ENCODE assay signal across 20 cellular contexts in the genomic region with DNA sequence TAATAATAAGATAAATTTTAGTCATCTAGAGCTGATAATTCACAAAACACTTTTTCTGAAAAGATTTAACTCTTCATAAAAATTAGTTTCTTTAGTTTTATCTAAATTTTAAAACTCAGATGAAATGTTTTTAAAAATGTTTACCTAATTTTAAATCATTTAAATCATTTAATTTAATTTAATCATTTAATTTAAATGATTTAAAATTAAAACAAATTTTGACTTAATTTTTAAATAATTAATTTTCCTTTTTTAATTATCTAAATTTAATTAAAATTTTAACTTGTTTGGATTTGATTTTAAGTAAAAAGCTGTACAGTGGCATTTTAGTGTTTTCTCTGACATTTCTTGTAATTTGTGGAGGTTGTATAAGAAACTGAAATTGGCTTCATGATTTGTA.
"Had no signal": no experiment of that assay in that cellular context is flagged by ENCODE, and none has a peak within 500 bp of the region (broad histone marks: within the 10 kb centered on the region; RNA-seq: fewer than 3 reads in every experiment).

No MANE protein-coding gene starts in this region.

- DNase-seq: IMR-90, Karpas-422, KG1, MM.1S, NCI-H1092 treated with DMSO at 0.1 percent for 48 hours, NCI-H1436, NCI-H187, NCI-H2029, NCI-H2081 treated with DMSO at 0.1 percent for 48 hours, NCI-H2171, NCI-H226, NCI-H446, NCI-H510A, NCI-H524 treated with DMSO at 0.1 percent for 48 hours, NCI-H69, NCI-H774, SHP77, SK-N-SH had no signal

- H3K27ac ChIP-seq: RWPE1 had no signal

- ATAC-seq: HepG2 had no signal

- H3K9me3 ChIP-seq: SK-N-SH had no signal

- FAIRE-seq: HepG2 had no signal
